20 cellular contexts compared by ENCODE assay signal in genomic region chr5:40540301-40540700, GRCh38.
DNase-seq lines count a peak whose midpoint lies in the region; ATAC-seq, FAIRE-seq and TF ChIP-seq lines count a peak whose summit lies in the region.
"Had no signal": no experiment of that assay in that cellular context is flagged by ENCODE, and none has a peak within 500 bp of the region (broad histone marks: within the 10 kb centered on the region; RNA-seq: fewer than 3 reads in every experiment).

No MANE protein-coding gene starts in this region.

- no peaks in the 10 kb centered on the region for H3K4me1 ChIP-seq in mucosa of descending colon (ENCODE audit: low read depth)
- H3K4me1 ChIP-seq: A549; BLaER1 treated with 17β-estradiol and CSF1 and Interleukin-3, amounts not matched to agents 10 nM and 100 nM; Caco-2 had no signal

- no peaks in the 10 kb centered on the region for H3K36me3 Mint-ChIP-seq in activated naive CD4-positive, alpha-beta T cell treated with anti-CD3 and anti-CD28 coated beads, Interleukin-2, amount 50 U/mL, for 24 hours
- no peaks in the 10 kb centered on the region for H3K36me3 Mint-ChIP-seq in osteocyte (ENCODE audit: unreplicated experiment)
- H3K36me3 Mint-ChIP-seq: CD8-positive, alpha-beta T cell had no signal

- ATAC-seq in mucosa of descending colon = peak; percentile 78
- no peak for ATAC-seq in GM18858 (IDR thresholded peaks at IDR 0.05; ENCODE audit: unreplicated experiment)
- ATAC-seq: A549; CD8-positive, alpha-beta T cell had no signal

- no peak overlapping the region for H3K4me3 ChIP-seq in mucosa of descending colon
- H3K4me3 ChIP-seq: A549; BLaER1 treated with 17β-estradiol and CSF1 and Interleukin-3, amounts not matched to agents 10 nM and 100 nM had no signal

- no peak for DNase-seq in activated naive CD4-positive, alpha-beta T cell treated with anti-CD3 and anti-CD28 coated beads, Interleukin-2, amount 50 U/mL, for 16 hours
- no peak for DNase-seq in mucosa of descending colon
- no peak for DNase-seq in HT-29 (ENCODE audit: low spot score)
- no peak for DNase-seq in osteocyte (ENCODE audit: extremely low spot score, unreplicated experiment)
- DNase-seq: AML-193; Caco-2; Calu3; CD4-positive, alpha-beta T cell; CD8-positive, alpha-beta T cell; DMS79 treated with DMSO at 0.1 percent for 48 hours; GF-D8 had no signal

- TF ChIP-seq CTCF in mucosa of descending colon (IDR thresholded peaks at IDR 0.05) = no peak
- TF ChIP-seq CTCF in osteocyte (IDR thresholded peaks at IDR 0.05) = no peak

- peak overlapping the region; percentile 23 for H3K27ac Mint-ChIP-seq in activated naive CD4-positive, alpha-beta T cell treated with anti-CD3 and anti-CD28 coated beads, Interleukin-2, amount 50 U/mL, for 24 hours
- H3K27ac Mint-ChIP-seq in osteocyte (ENCODE audit: unreplicated experiment) = no peak overlapping the region
- H3K27ac Mint-ChIP-seq: B cell; CD4-positive, alpha-beta T cell; CD8-positive, alpha-beta T cell had no signal

- no peaks in the 10 kb centered on the region for H3K4me1 Mint-ChIP-seq in activated naive CD4-positive, alpha-beta T cell treated with anti-CD3 and anti-CD28 coated beads, Interleukin-2, amount 50 U/mL, for 24 hours
- H3K4me1 Mint-ChIP-seq in osteocyte (ENCODE audit: unreplicated experiment) = peaks cover 6% of the 10 kb centered on the region
- H3K4me1 Mint-ChIP-seq: B cell had no signal

- no peaks in the 10 kb centered on the region for H3K36me3 ChIP-seq in mucosa of descending colon (ENCODE audit: low read depth)

- intact Hi-C loops in mucosa of descending colon (cut with DNase I, micrococcal nuclease) = no loop called here

- no peak overlapping the region for H3K4me3 Mint-ChIP-seq in activated naive CD4-positive, alpha-beta T cell treated with anti-CD3 and anti-CD28 coated beads, Interleukin-2, amount 50 U/mL, for 24 hours
- no peak overlapping the region for H3K4me3 Mint-ChIP-seq in osteocyte (ENCODE audit: unreplicated experiment)
- H3K4me3 Mint-ChIP-seq: B cell; CD4-positive, alpha-beta T cell; CD8-positive, alpha-beta T cell had no signal

- FAIRE-seq in colon (lab: Jason Lieb, UNC) = peak; percentile 5
- FAIRE-seq: A549, D721Med, G401.6, GM12891 had no signal

- H3K9me3 Mint-ChIP-seq in activated naive CD4-positive, alpha-beta T cell treated with anti-CD3 and anti-CD28 coated beads, Interleukin-2, amount 50 U/mL, for 24 hours = peaks cover 4% of the 10 kb centered on the region
- H3K9me3 Mint-ChIP-seq in osteocyte (ENCODE audit: unreplicated experiment) = peaks cover 11% of the 10 kb centered on the region
- H3K9me3 Mint-ChIP-seq: CD8-positive, alpha-beta T cell had no signal

- no peaks in the 10 kb centered on the region for H3K9me3 ChIP-seq in mucosa of descending colon
- H3K9me3 ChIP-seq: A549, Caco-2 had no signal

- H3K27me3 Mint-ChIP-seq in activated naive CD4-positive, alpha-beta T cell treated with anti-CD3 and anti-CD28 coated beads, Interleukin-2, amount 50 U/mL, for 24 hours = no peaks in the 10 kb centered on the region
- H3K27me3 Mint-ChIP-seq in osteocyte (ENCODE audit: unreplicated experiment) = no peaks in the 10 kb centered on the region
- H3K27me3 Mint-ChIP-seq: B cell; CD4-positive, alpha-beta T cell had no signal
